In the genomic region with DNA sequence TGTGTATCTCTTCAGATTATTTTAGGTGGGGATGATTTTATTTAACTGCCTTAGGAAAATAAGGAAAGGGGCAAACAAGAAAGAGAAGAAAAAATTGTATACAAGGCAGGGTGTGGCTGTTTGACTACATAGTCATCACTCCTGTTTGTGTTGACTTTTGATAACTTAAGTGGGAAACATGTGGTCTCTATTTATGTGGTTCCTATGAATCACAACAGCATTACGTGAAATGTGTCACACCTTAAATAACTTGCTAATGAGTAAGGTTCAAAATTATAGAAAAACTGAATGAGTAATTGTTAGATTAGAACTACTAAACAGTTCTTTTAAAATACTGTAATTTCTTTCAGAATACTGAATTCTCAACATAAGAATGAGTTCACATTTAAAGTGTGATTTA, we compare ENCODE assay signal across 10 cellular contexts.
A peak's percentile ranks its signal among the peaks of the same experiment; 100 is the strongest.
DNase-seq lines count a peak whose midpoint lies in the region; ATAC-seq and TF ChIP-seq lines count a peak whose summit lies in the region.
"Had no signal": no experiment of that assay in that cellular context is flagged by ENCODE, and none has a peak within 500 bp of the region (broad histone marks: within the 10 kb centered on the region; RNA-seq: fewer than 3 reads in every experiment).

No MANE protein-coding gene starts in this region.

- intact Hi-C loops in Calu3 (cut with micrococcal nuclease; ENCODE audit: unreplicated experiment) = loop anchor here (2.0 to 10.0 kb wide), 2 partner anchors 55 to 89 kb away; no protein-coding TSS in a partner anchor

- peak overlapping the region; percentile 93 for H3K27ac Mint-ChIP-seq in Calu3 (ENCODE audit: unreplicated experiment)

- no peaks in the 10 kb centered on the region for H3K36me3 ChIP-seq in Karpas-422 (ENCODE audit: insufficient read depth, low read length)

- no peak overlapping the region for H3K4me3 ChIP-seq in Karpas-422 (ENCODE audit: low read length)
- H3K4me3 ChIP-seq: dorsolateral prefrontal cortex had no signal

- no peaks in the 10 kb centered on the region for H3K79me2 ChIP-seq in Karpas-422 (ENCODE audit: low read length)

- ATAC-seq in omental fat pad (ENCODE audit: low FRiP score) (peak; percentile 91), GM18505 (IDR thresholded peaks at IDR 0.05; ENCODE audit: unreplicated experiment) (no peak), GM19397 (IDR thresholded peaks at IDR 0.05; ENCODE audit: unreplicated experiment) (no peak)

- H3K9ac ChIP-seq in Karpas-422 (ENCODE audit: low read length) = no peak overlapping the region

- H3K4me1 ChIP-seq in Karpas-422 (ENCODE audit: low read length) = no peaks in the 10 kb centered on the region

- no peak overlapping the region for H3K4me2 ChIP-seq in Karpas-422 (ENCODE audit: low read depth, low read length, poor library complexity, severe bottlenecking)

- H3K9me3 ChIP-seq in Karpas-422 (ENCODE audit: low read length) = no peaks in the 10 kb centered on the region

- no peaks in the 10 kb centered on the region for H4K20me1 ChIP-seq in Karpas-422 (ENCODE audit: insufficient read depth, low read depth, low read length)

- no peaks in the 10 kb centered on the region for H3K9me3 Mint-ChIP-seq in Calu3 (ENCODE audit: low read depth, unreplicated experiment)

- no peak for TF ChIP-seq POLR2A in GM18505 (IDR thresholded peaks at IDR 0.05; ENCODE audit: borderline replicate concordance, extremely low read depth, insufficient read depth, insufficient read length)

- DNase-seq in Calu3 = no peak
- peak; percentile 10 for DNase-seq in NCI-H69 (lab: John Stamatoyannopoulos, UW)
- peak; percentile 68 for DNase-seq in dermis blood vessel endothelial cell
- no peak for DNase-seq in omental fat pad (ENCODE audit: low spot score)
- no peak for DNase-seq in Karpas-422
- DNase-seq in activated effector memory CD4-positive, alpha-beta T cell treated with anti-CD3 and anti-CD28 coated beads, Interleukin-2, amount 50 U/mL, for 16 hours = no peak
- DNase-seq: activated CD4-positive, alpha-beta T cell treated with anti-CD3 and anti-CD28 coated beads for 48 hours; dorsolateral prefrontal cortex had no signal

- no peak overlapping the region for H2AFZ ChIP-seq in Karpas-422 (ENCODE audit: low read length)

- no peaks in the 10 kb centered on the region for H3K9me2 ChIP-seq in Karpas-422 (replicated peaks; ENCODE audit: insufficient read depth, low read length)

- H3K27me3 Mint-ChIP-seq in Calu3 (ENCODE audit: unreplicated experiment) = no peaks in the 10 kb centered on the region

- CTCF ChIA-PET in Calu3 (lab: Charles Lee) = interaction anchor here (1.3 to 1.5 kb wide), 2 partner anchors 9 to 160 kb away, joined by 3 read pairs; no protein-coding TSS in a partner anchor

- TSS peak; percentile 82 for BruUV-seq in Calu3 (replicated peaks; lab: Mats Ljungman, UMichigan)

- no peaks in the 10 kb centered on the region for H3K27me3 ChIP-seq in Karpas-422 (ENCODE audit: low read length)
- H3K27me3 ChIP-seq: dorsolateral prefrontal cortex had no signal

- H3K4me1 Mint-ChIP-seq in Calu3 (ENCODE audit: low read depth, unreplicated experiment) = no peaks in the 10 kb centered on the region

- H3K27ac ChIP-seq in Karpas-422 (ENCODE audit: low read length) = no peak overlapping the region
- H3K27ac ChIP-seq: dorsolateral prefrontal cortex had no signal

- H3K4me3 Mint-ChIP-seq in Calu3 (ENCODE audit: low read depth, unreplicated experiment) = peak overlapping the region; percentile 45

- no peak for TF ChIP-seq CTCF in Calu3 (IDR thresholded peaks at IDR 0.05; ENCODE audit: unreplicated experiment)
- TF ChIP-seq CTCF in omental fat pad (IDR thresholded peaks at IDR 0.05) = no peak

- peaks cover 9% of the 10 kb centered on the region for H3K36me3 Mint-ChIP-seq in Calu3 (ENCODE audit: insufficient read depth, unreplicated experiment)

Comparison
In these comparisons a context has a peak if more than half of its experiments do, and no peak if none do; other contexts are left out.
1. DNase-seq: peak in NCI-H69 (single experiment) and dermis blood vessel endothelial cell (single experiment); none in Calu3 (single experiment), omental fat pad (single experiment), Karpas-422 (single experiment) and activated effector memory CD4-positive, alpha-beta T cell treated with anti-CD3 and anti-CD28 coated beads, Interleukin-2, amount 50 U/mL, for 16 hours (single experiment).